11 cellular contexts compared by ENCODE assay signal in the genomic region with DNA sequence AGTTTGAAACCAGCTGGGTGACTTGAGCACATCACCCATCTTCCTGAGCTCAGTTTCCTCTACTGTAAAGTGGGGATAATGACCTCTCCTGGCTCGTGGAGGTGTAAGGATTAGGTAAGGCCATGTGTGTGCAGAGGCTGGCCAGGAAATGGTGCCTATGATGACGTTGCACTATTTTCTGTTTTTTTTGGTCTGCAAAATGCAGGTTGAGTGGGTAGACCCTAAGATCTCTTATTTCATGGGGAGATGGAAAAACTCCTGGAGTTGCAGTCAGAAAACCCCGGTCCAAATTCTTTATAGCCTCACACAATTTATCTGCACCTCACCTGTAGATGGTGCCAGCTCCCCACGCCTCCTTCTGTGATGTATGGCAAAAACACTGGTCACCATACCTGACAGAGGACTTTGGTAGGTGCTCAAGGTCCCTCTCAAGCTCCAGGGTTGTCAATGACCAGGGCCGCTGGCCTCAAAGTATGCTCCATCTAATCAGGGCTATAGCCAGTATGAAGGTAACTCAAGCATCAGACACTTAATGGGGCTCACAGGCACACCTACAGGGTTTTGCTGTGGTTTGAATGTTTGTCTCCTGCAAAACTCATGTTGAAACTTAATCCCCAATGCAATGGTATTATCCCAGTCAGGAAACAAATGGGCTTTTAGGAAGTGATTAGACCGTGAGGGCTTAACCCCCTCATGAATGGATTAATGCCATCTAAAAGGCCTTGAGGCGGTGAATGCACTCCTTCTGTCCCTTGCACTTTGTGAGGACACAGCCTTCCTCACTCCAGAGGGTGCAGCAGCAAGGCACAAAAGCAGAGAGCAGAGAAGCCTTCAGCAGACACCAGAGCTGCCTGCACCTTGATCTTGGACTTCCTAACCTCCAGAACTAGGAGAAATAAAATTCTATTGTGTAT. TPM values are rescaled to one million over a fixed set of nuclear protein-coding genes. Genes with fewer than 3 reads are reported as not detected.
DNase-seq lines count a peak whose midpoint lies in the region; ATAC-seq, FAIRE-seq and TF ChIP-seq lines count a peak whose summit lies in the region.
"Had no signal": no experiment of that assay in that cellular context is flagged by ENCODE, and none has a peak within 500 bp of the region (broad histone marks: within the 10 kb centered on the region; RNA-seq: fewer than 3 reads in every experiment).

No MANE protein-coding gene starts in this region.

- POLR2A ChIA-PET in HepG2 (lab: Yijun Ruan, JAX) = no interaction called here

- TF ChIP-seq EP300 in HepG2 (IDR thresholded peaks at IDR 0.05; ENCODE audit: low read depth in 2 of 2, low read length in 2 of 2) (no peak), HepG2 (CRISPR knock-in tag; IDR thresholded peaks at IDR 0.05; ENCODE audit: borderline replicate concordance) (no peak)

- no peaks in the 10 kb centered on the region for H3K36me3 ChIP-seq in HepG2 (replicated peaks in 1 of 2; ENCODE audit: control insufficient read depth in 1 of 2, insufficient read depth in 2 of 2, low read length in 2 of 2)
- H3K36me3 ChIP-seq: right atrium auricular region had no signal

- no peak overlapping the region for H3K9ac ChIP-seq in HepG2 (ENCODE audit: insufficient read depth, low read depth, low read length)

- no peaks in the 10 kb centered on the region for H3K9me3 Mint-ChIP-seq in natural killer cell

- H3K27me3 Mint-ChIP-seq in natural killer cell (ENCODE audit: low read depth in 2 of 2) = peaks cover 7 to 25% of the 10 kb centered on the region in 2 donors

- DNase-seq in NCI-H1092 treated with DMSO at 0.1 percent for 48 hours (lab: John Stamatoyannopoulos, UW) = peak; percentile 9
- DNase-seq in NCI-H1092 (lab: John Stamatoyannopoulos, UW) = no peak
- peak; percentile 32 for DNase-seq in SK-MEL-5 (ENCODE audit: low read depth, low spot score)
- peak; percentile 9 for DNase-seq in HepG2 (ENCODE audit: low spot score)
- no peak for DNase-seq in NCI-H345 treated with DMSO at 0.1 percent for 48 hours (lab: John Stamatoyannopoulos, UW; ENCODE audit: unreplicated experiment)
- DNase-seq in natural killer cell = no peak
- no peak for DNase-seq in Ammon's horn (ENCODE audit: low spot score)
- DNase-seq: activated CD4-positive, alpha-beta T cell treated with anti-CD3 and anti-CD28 coated beads, Interleukin-2, amount 50 U/mL, for 4 hours; NCI-H1436 had no signal

- CTCF ChIA-PET in HepG2 (lab: Yijun Ruan, JAX; ENCODE audit: low intra/inter-chr PET ratio, low total read pairs) = no interaction called here

- H3K4me3 Mint-ChIP-seq in natural killer cell = no peak overlapping the region

- H4K20me1 ChIP-seq in HepG2 (ENCODE audit: insufficient read depth, low read length) = no peaks in the 10 kb centered on the region

- intact Hi-C loops in HepG2 (cut with micrococcal nuclease; ENCODE audit: unreplicated experiment) (loop anchor here (2.0 kb wide), 1 partner anchor 42 kb away; no protein-coding TSS in a partner anchor), natural killer cell (cut with micrococcal nuclease) (no loop called here)

- H3K27ac Mint-ChIP-seq in natural killer cell = no peak overlapping the region

- no peak overlapping the region for H3K27ac ChIP-seq in HepG2 (ENCODE audit: extremely low read length, insufficient read depth, low read length)
- H3K27ac ChIP-seq: right atrium auricular region had no signal

- WGBS in HepG2 (ENCODE audit: low lambda C conversion rate) = 0% methylated on average over 5 of the region's 7 CpGs

- H3K4me1 ChIP-seq in HepG2 (ENCODE audit: insufficient read depth, low read length) = no peaks in the 10 kb centered on the region

- in situ Hi-C loops in SK-MEL-5 (cut with HindIII; ENCODE audit: low pct_unique_long_range_greater_than_20kb, low sequenced_read_pairs) (no loop called here), HepG2 (cut with HindIII; ENCODE audit: extremely low pct_ligation_motif_present, low pct_unique_long_range_greater_than_20kb) (no loop called here)

- no peaks in the 10 kb centered on the region for H3K4me1 Mint-ChIP-seq in natural killer cell

- BruUV-seq in HepG2 (replicated peaks; lab: Mats Ljungman, UMichigan) = no TSS peak

- H3K79me2 ChIP-seq in HepG2 (ENCODE audit: insufficient read depth, low read length) = no peaks in the 10 kb centered on the region

- FAIRE-seq in HepG2 (lab: Jason Lieb, UNC) = no peak

- no peak overlapping the region for H3K4me2 ChIP-seq in HepG2 (ENCODE audit: low read depth, low read length)

- no peak for TF ChIP-seq POLR2A in HepG2 (IDR thresholded peaks at IDR 0.05; ENCODE audit: insufficient read depth in 1 of 2, low read depth in 2 of 2, low read length in 2 of 2)

- no peaks in the 10 kb centered on the region for H3K36me3 Mint-ChIP-seq in natural killer cell

- no peak overlapping the region for H3K4me3 ChIP-seq in GM12875 (ENCODE audit: low read depth, low read length)
- no peak overlapping the region for H3K4me3 ChIP-seq in HepG2 (replicated peaks in 1 of 3; ENCODE audit: insufficient read depth in 1 of 3, low read depth in 2 of 3, low read length in 3 of 3)
- H3K4me3 ChIP-seq: right atrium auricular region had no signal

- 0 out of 2 replicates have a peak, but pooled peaks have one; percentile 5 for TF ChIP-seq CTCF in GM12875 (IDR thresholded peaks at IDR 0.05; ENCODE audit: borderline replicate concordance, insufficient read depth, low read depth, low read length)
- TF ChIP-seq CTCF in HepG2 (CRISPR knock-in tag; IDR thresholded peaks at IDR 0.05) = peak; percentile 62
- TF ChIP-seq CTCF in natural killer cell (IDR thresholded peaks at IDR 0.05) = no peak

- H3K27me3 ChIP-seq in HepG2 (ENCODE audit: control insufficient read depth in 1 of 2, insufficient read depth in 2 of 2, low read length in 2 of 2) = peaks cover 0 to 7% of the 10 kb centered on the region in 2 experiments; a peak in 1 of 5 replicates
- H3K27me3 ChIP-seq: right atrium auricular region had no signal

- H2AFZ ChIP-seq in HepG2 (ENCODE audit: low read length) = no peak overlapping the region

- H3K9me3 ChIP-seq in HepG2 (ENCODE audit: low read length) = no peaks in the 10 kb centered on the region
- H3K9me3 ChIP-seq: right atrium auricular region had no signal

- no peak for TF ChIP-seq RAD21 in HepG2 (CRISPR knock-in tag; IDR thresholded peaks at IDR 0.05)

- ATAC-seq in HepG2 (peak; percentile 71), natural killer cell (no peak)

TF ChIP-seq in HepG2, 621 proteins besides CTCF, POLR2A, EP300 and RAD21 (continues in another document):
- TF ChIP-seq SRY (CRISPR knock-in tag; IDR thresholded peaks at IDR 0.05) = no peak
- TF ChIP-seq, protein P1, sequence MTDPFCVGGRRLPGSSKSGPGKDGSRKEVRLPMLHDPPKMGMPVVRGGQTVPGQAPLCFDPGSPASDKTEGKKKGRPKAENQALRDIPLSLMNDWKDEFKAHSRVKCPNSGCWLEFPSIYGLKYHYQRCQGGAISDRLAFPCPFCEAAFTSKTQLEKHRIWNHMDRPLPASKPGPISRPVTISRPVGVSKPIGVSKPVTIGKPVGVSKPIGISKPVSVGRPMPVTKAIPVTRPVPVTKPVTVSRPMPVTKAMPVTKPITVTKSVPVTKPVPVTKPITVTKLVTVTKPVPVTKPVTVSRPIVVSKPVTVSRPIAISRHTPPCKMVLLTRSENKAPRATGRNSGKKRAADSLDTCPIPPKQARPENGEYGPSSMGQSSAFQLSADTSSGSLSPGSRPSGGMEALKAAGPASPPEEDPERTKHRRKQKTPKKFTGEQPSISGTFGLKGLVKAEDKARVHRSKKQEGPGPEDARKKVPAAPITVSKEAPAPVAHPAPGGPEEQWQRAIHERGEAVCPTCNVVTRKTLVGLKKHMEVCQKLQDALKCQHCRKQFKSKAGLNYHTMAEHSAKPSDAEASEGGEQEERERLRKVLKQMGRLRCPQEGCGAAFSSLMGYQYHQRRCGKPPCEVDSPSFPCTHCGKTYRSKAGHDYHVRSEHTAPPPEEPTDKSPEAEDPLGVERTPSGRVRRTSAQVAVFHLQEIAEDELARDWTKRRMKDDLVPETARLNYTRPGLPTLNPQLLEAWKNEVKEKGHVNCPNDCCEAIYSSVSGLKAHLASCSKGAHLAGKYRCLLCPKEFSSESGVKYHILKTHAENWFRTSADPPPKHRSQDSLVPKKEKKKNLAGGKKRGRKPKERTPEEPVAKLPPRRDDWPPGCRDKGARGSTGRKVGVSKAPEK (CRISPR knock-in tag; IDR thresholded peaks at IDR 0.05; ENCODE audit: borderline replicate concordance) = no peak
- no peak for TF ChIP-seq KMT2A (CRISPR knock-in tag; IDR thresholded peaks at IDR 0.05)

RNA-seq across cellular contexts. Expression of a gene that starts 17.6 kb away (rescaled TPM):
- total RNA-seq in SK-MEL-5 (2014; rRNA removed; shearing (Covaris generic)) = 0.77 and 0.87 TPM in 2 replicates
- polyA plus RNA-seq in SK-MEL-5 (2015; cell fraction: cytosol; rRNA removed) = 0.98 and 2.6 TPM in 2 replicates
- polyA plus RNA-seq in SK-MEL-5 (2015; cell fraction: nucleus; rRNA removed) = 2.2 and 2.4 TPM in 2 replicates
- 0.15 and 0.18 TPM in 2 replicates for total RNA-seq in HepG2 (2016; rRNA removed; fragmentation: Illumina TruSeq; extraction: Trizol)
- not detected in 2 replicates for total RNA-seq in HepG2 (2016; cell fraction: cytosol; rRNA removed; fragmentation: Illumina TruSeq; extraction: Trizol; ENCODE audit: low read depth)
- 0.09 and 0.15 TPM in 2 replicates for total RNA-seq in HepG2 (2016; cell fraction: insoluble cytoplasmic fraction; rRNA removed; fragmentation: Illumina TruSeq; extraction: Trizol)
- total RNA-seq in HepG2 (2016; cell fraction: membrane; rRNA removed; fragmentation: Illumina TruSeq; extraction: Trizol) = 0.06 and 0.10 TPM in 2 replicates
- total RNA-seq in HepG2 (2016; cell fraction: nucleus; rRNA removed; fragmentation: Illumina TruSeq; extraction: Trizol) = 0.19 and 0.44 TPM in 2 replicates
- 0.13 TPM in 2 replicates for polyA plus RNA-seq in HepG2 (2011; rRNA removed)
- polyA plus RNA-seq in HepG2 (2011; cell fraction: cytosol; rRNA removed) = 0.03 and 0.04 TPM in 2 replicates
- polyA plus RNA-seq in HepG2 (2011; cell fraction: nucleus; rRNA removed) = 0.05 TPM in 2 replicates
- polyA plus RNA-seq in HepG2 (2012) = not detected in 2 replicates
- polyA plus RNA-seq in HepG2 (2016; cell fraction: cytosol; fragmentation: Illumina TruSeq; extraction: Trizol; ENCODE audit: low read depth) = 0.14 TPM in 1 of 2 replicates, not detected in the other
- polyA plus RNA-seq in HepG2 (2016; cell fraction: insoluble cytoplasmic fraction; fragmentation: Illumina TruSeq; extraction: Trizol; ENCODE audit: low read depth) = 0.04 and 0.25 TPM in 2 replicates
- 0.05 and 0.13 TPM in 2 replicates for polyA plus RNA-seq in HepG2 (2016; cell fraction: membrane; fragmentation: Illumina TruSeq; extraction: Trizol; ENCODE audit: low read depth)
- polyA plus RNA-seq in HepG2 (2016; cell fraction: nucleus; fragmentation: Illumina TruSeq; extraction: Trizol; ENCODE audit: insufficient read depth, low read depth) = 0.09 and 0.37 TPM in 2 replicates
- 0.12 TPM in 1 of 2 replicates, not detected in the other for polyA minus RNA-seq in HepG2 (2011; rRNA and poly(A)+ RNA removed; ENCODE audit: low replicate concordance)
- not detected in 2 replicates for polyA minus RNA-seq in HepG2 (2011; cell fraction: cytosol; rRNA and poly(A)+ RNA removed)
- polyA minus RNA-seq in HepG2 (2011; cell fraction: nucleus; rRNA and poly(A)+ RNA removed) = 0.12 and 0.13 TPM in 2 replicates
- under 1 TPM in 2 of 3 donors, not detected in 1; 0.07 to 0.23 TPM for total RNA-seq in natural killer cell

Comparison
In these comparisons a context has a peak if more than half of its experiments do, and no peak if none do; other contexts are left out.
1. DNase-seq: peak in NCI-H1092 treated with DMSO at 0.1 percent for 48 hours (single experiment), SK-MEL-5 (single experiment) and HepG2 (single experiment); none in NCI-H1092 (single experiment), NCI-H345 treated with DMSO at 0.1 percent for 48 hours (single experiment), natural killer cell (single experiment) and Ammon's horn (single experiment).